Comparison of ENCODE assay signal across 28 cellular contexts in the genomic region with DNA sequence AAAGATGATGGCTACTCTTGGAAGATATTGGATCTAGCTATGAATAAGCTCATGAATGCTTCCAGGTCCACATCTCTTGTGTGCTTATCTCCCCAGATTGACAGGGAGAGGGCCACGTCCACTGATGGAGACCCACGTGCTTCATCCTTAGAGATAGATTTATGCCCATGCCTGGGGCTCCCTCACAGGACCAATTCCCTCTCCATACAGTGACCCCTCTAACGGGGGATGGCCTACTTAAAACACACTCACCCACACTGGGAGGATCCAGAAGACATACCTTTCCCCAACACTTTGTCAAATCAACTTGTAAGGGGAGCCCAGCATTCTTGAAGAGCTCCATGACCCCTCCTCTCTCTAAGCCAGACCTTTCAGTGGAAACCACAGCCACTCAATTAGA.
"Had no signal": no experiment of that assay in that cellular context is flagged by ENCODE, and none has a peak within 500 bp of the region (broad histone marks: within the 10 kb centered on the region; RNA-seq: fewer than 3 reads in every experiment).

No MANE protein-coding gene starts in this region.

- H3K9ac ChIP-seq: neural progenitor cell, parathyroid adenoma had no signal

- H3K36me3 ChIP-seq: neural progenitor cell, ovary, right lobe of liver, sigmoid colon, stomach, thoracic aorta, thyroid gland, tibial nerve, upper lobe of right lung, uterus had no signal

- H3K9me3 Mint-ChIP-seq: naive thymus-derived CD4-positive, alpha-beta T cell; natural killer cell; nephron; neural progenitor cell; stimulated activated effector memory CD8-positive, alpha-beta T cell treated with anti-CD3 and anti-CD28 coated beads, Interleukin-12 subunit alpha, Interleukin-12 subunit beta, amount 100 ng/mL, for 72 hours; stimulated activated naive B cell treated with anti-CD40 and anti-IgM and Interleukin-4, amounts not matched to agents 10 μg/mL and 1 μg/mL and 100 μg/mL, for 72 hours; stimulated activated naive CD8-positive, alpha-beta T cell treated with anti-CD3 and anti-CD28 coated beads, Interleukin-15, Interleukin-2, amounts not matched to agents 100 ng/mL and 50 ng/mL, for 24 hours; type B pancreatic cell had no signal

- H3K4me2 ChIP-seq: neural progenitor cell had no signal

- H3K36me3 Mint-ChIP-seq: naive thymus-derived CD4-positive, alpha-beta T cell; natural killer cell; neural progenitor cell; stimulated activated effector memory CD8-positive, alpha-beta T cell treated with anti-CD3 and anti-CD28 coated beads, Interleukin-12 subunit alpha, Interleukin-12 subunit beta, amount 100 ng/mL, for 72 hours; stimulated activated naive B cell treated with anti-CD40 and anti-IgM and Interleukin-4, amounts not matched to agents 10 μg/mL and 1 μg/mL and 100 μg/mL, for 72 hours; type B pancreatic cell had no signal

- H3K9me3 ChIP-seq: ovary, psoas muscle, right lobe of liver, sigmoid colon, stomach, thoracic aorta, thyroid gland, tibial nerve, upper lobe of right lung, uterus had no signal

- H3K4me1 ChIP-seq: neural progenitor cell, parathyroid adenoma, psoas muscle, sigmoid colon, thyroid gland, upper lobe of right lung, uterus had no signal

- H3K4me1 Mint-ChIP-seq: naive thymus-derived CD4-positive, alpha-beta T cell; neural progenitor cell; stimulated activated effector memory CD8-positive, alpha-beta T cell treated with anti-CD3 and anti-CD28 coated beads, Interleukin-12 subunit alpha, Interleukin-12 subunit beta, amount 100 ng/mL, for 72 hours; stimulated activated naive B cell treated with anti-CD40 and anti-IgM and Interleukin-4, amounts not matched to agents 10 μg/mL and 1 μg/mL and 100 μg/mL, for 72 hours had no signal

- H3K27ac ChIP-seq: neural progenitor cell, ovary, parathyroid adenoma, psoas muscle, sigmoid colon, stomach, thoracic aorta, thyroid gland, tibial nerve, upper lobe of right lung, uterus had no signal

- H3K79me2 ChIP-seq: parathyroid adenoma had no signal

- H3K4me3 ChIP-seq: neural progenitor cell, ovary, psoas muscle, right lobe of liver, sigmoid colon, stomach, thoracic aorta, thyroid gland, tibial nerve, upper lobe of right lung, uterus had no signal

- H2AFZ ChIP-seq: neural progenitor cell, parathyroid adenoma had no signal

- H3K27me3 ChIP-seq: neural progenitor cell, ovary, right lobe of liver, sigmoid colon, stomach, thyroid gland, tibial nerve, upper lobe of right lung, uterus had no signal

- ATAC-seq: naive thymus-derived CD4-positive, alpha-beta T cell; natural killer cell; psoas muscle; right cardiac atrium; right lobe of liver; stimulated activated effector memory CD8-positive, alpha-beta T cell treated with anti-CD3 and anti-CD28 coated beads, Interleukin-12 subunit alpha, Interleukin-12 subunit beta, amount 100 ng/mL, for 72 hours; stimulated activated naive B cell treated with anti-CD40 and anti-IgM and Interleukin-4, amounts not matched to agents 10 μg/mL and 1 μg/mL and 100 μg/mL, for 72 hours; upper lobe of right lung had no signal

- DNase-seq: naive thymus-derived CD4-positive, alpha-beta T cell; natural killer cell; ovary; posterior cingulate gyrus; psoas muscle; right cardiac atrium; right lobe of liver; sigmoid colon; small intestine; stimulated activated CD4-positive, alpha-beta T cell treated with anti-CD3 and anti-CD28 coated beads, Interleukin-15, amount 100 ng/mL, for 24 hours; stimulated activated CD4-positive, alpha-beta T cell treated with anti-CD3 and anti-CD28 coated beads, Interleukin-2, amount 100 ng/mL, for 24 hours; stimulated activated CD4-positive, alpha-beta T cell treated with anti-CD3 and anti-CD28 coated beads, Interleukin-2, amount 100 ng/mL, for 48 hours; stimulated activated CD4-positive, alpha-beta T cell treated with anti-CD3 and anti-CD28 coated beads, Interleukin-4, amount 100 ng/mL, for 24 hours; stimulated activated naive B cell treated with anti-CD40 and anti-IgM and Interleukin-4, amounts not matched to agents 10 μg/mL and 1 μg/mL and 100 μg/mL, for 72 hours; stimulated activated naive CD4-positive, alpha-beta T cell treated with Interleukin-2 at 50 U/mL for 16 hours; stomach; thyroid gland; upper lobe of right lung; uterus had no signal

- H3K4me3 Mint-ChIP-seq: naive thymus-derived CD4-positive, alpha-beta T cell; natural killer cell; nephron; neural progenitor cell; stimulated activated effector memory CD8-positive, alpha-beta T cell treated with anti-CD3 and anti-CD28 coated beads, Interleukin-12 subunit alpha, Interleukin-12 subunit beta, amount 100 ng/mL, for 72 hours; stimulated activated naive B cell treated with anti-CD40 and anti-IgM and Interleukin-4, amounts not matched to agents 10 μg/mL and 1 μg/mL and 100 μg/mL, for 72 hours; stimulated activated naive CD8-positive, alpha-beta T cell treated with anti-CD3 and anti-CD28 coated beads, Interleukin-15, Interleukin-2, amounts not matched to agents 100 ng/mL and 50 ng/mL, for 24 hours; type B pancreatic cell had no signal

- H3K27ac Mint-ChIP-seq: naive thymus-derived CD4-positive, alpha-beta T cell; natural killer cell; neural progenitor cell; progenitor cell of endocrine pancreas; stimulated activated effector memory CD8-positive, alpha-beta T cell treated with anti-CD3 and anti-CD28 coated beads, Interleukin-12 subunit alpha, Interleukin-12 subunit beta, amount 100 ng/mL, for 72 hours; stimulated activated naive B cell treated with anti-CD40 and anti-IgM and Interleukin-4, amounts not matched to agents 10 μg/mL and 1 μg/mL and 100 μg/mL, for 72 hours; stimulated activated naive CD8-positive, alpha-beta T cell treated with anti-CD3 and anti-CD28 coated beads, Interleukin-15, Interleukin-2, amounts not matched to agents 100 ng/mL and 50 ng/mL, for 24 hours; type B pancreatic cell had no signal
